In genomic region chr2:20370191-20370590, GRCh38 we compare ENCODE assay signal across 1 cellular context.
TF ChIP-seq lines count a peak whose summit lies in the region.

No MANE protein-coding gene starts in this region.

TF ChIP-seq in IMR-90, 13 proteins besides CTCF, POLR2A, EP300 and RAD21:
- no peak for TF ChIP-seq CHD1 (IDR thresholded peaks at IDR 0.05; ENCODE audit: low read depth, low read length)
- TF ChIP-seq NFE2L2 (IDR thresholded peaks at IDR 0.05; ENCODE audit: low read depth, low read length): no peak
- TF ChIP-seq CEBPB (IDR thresholded peaks at IDR 0.05; ENCODE audit: low read depth, low read length): no peak
- no peak for TF ChIP-seq FOS (IDR thresholded peaks at IDR 0.05; ENCODE audit: low read depth, low read length)
- TF ChIP-seq MXI1 (IDR thresholded peaks at IDR 0.05; ENCODE audit: borderline replicate concordance, low read depth, low read length): no peak
- TF ChIP-seq RCOR1 (IDR thresholded peaks at IDR 0.05; ENCODE audit: insufficient replicate concordance, low read length): no peak
- TF ChIP-seq MAFK (IDR thresholded peaks at IDR 0.05; ENCODE audit: low read depth, low read length): no peak
